ENCODE assay signal across 20 cellular contexts in genomic region chr22:41324818-41325528, GRCh38.
"Had no signal": no experiment of that assay in that cellular context is flagged by ENCODE, and none has a peak within 500 bp of the region (broad histone marks: within the 10 kb centered on the region; RNA-seq: fewer than 3 reads in every experiment).

No MANE protein-coding gene starts in this region.

- DNase-seq: activated CD4-positive, alpha-beta T cell treated with anti-CD3 and anti-CD28 coated beads for 36 hours; activated CD8-positive, alpha-beta T cell treated with anti-CD3 and anti-CD28 coated beads for 36 hours; activated naive CD4-positive, alpha-beta T cell treated with Interleukin-2 at 50 U/mL for 16 hours; activated naive CD8-positive, alpha-beta T cell treated with anti-CD3 and anti-CD28 coated beads, Interleukin-2, amount 50 U/mL, for 24 hours; activated T-cell treated with anti-CD3 and anti-CD28 coated beads, Interleukin-2, amount 50 U/mL, for 1 hour; anterior cingulate cortex; erythroblast; foreskin melanocyte; hypothalamus; islet precursor cell; left ventricle myocardium inferior; mucosa of descending colon; naive B cell; SK-N-SH; stimulated activated naive CD8-positive, alpha-beta T cell treated with anti-CD3 and anti-CD28 coated beads, Interleukin-15, Interleukin-2, amounts not matched to agents 100 U/mL and 50 U/mL, for 24 hours had no signal

- H3K27me3 ChIP-seq: dorsolateral prefrontal cortex, neutrophil, suprapubic skin had no signal

- ATAC-seq: activated CD4-positive, alpha-beta T cell treated with anti-CD3 and anti-CD28 coated beads for 36 hours; activated CD8-positive, alpha-beta T cell treated with anti-CD3 and anti-CD28 coated beads for 36 hours; activated naive CD8-positive, alpha-beta T cell treated with anti-CD3 and anti-CD28 coated beads, Interleukin-2, amount 50 U/mL, for 24 hours; stimulated activated naive CD8-positive, alpha-beta T cell treated with anti-CD3 and anti-CD28 coated beads, Interleukin-15, Interleukin-2, amounts not matched to agents 100 U/mL and 50 U/mL, for 24 hours; WTC11 had no signal

- H3K4me3 ChIP-seq: dorsolateral prefrontal cortex, left ventricle myocardium inferior, mucosa of descending colon, suprapubic skin had no signal

- H3K27ac ChIP-seq: left ventricle myocardium inferior, neutrophil, parathyroid adenoma, suprapubic skin had no signal

- H3K4me1 ChIP-seq: parathyroid adenoma, suprapubic skin had no signal

- H3K9me3 ChIP-seq: left ventricle myocardium inferior, mucosa of descending colon, neutrophil, SK-N-SH, suprapubic skin had no signal
